16 cellular contexts compared by ENCODE assay signal in genomic region chr10:128481152-128481551, GRCh38.
"Had no signal": no experiment of that assay in that cellular context is flagged by ENCODE, and none has a peak within 500 bp of the region (broad histone marks: within the 10 kb centered on the region; RNA-seq: fewer than 3 reads in every experiment).

No MANE protein-coding gene starts in this region.

- H3K27ac Mint-ChIP-seq: activated naive CD8-positive, alpha-beta T cell treated with anti-CD3 and anti-CD28 coated beads, Interleukin-2, amount 10 ng/mL, durations not matched to agents 7 days and 5 days; activated T-cell treated with anti-CD3 and anti-CD28 coated beads, Interleukin-2, amount 50 U/mL, for 24 hours; immature natural killer cell; naive thymus-derived CD4-positive, alpha-beta T cell; stimulated activated effector memory CD8-positive, alpha-beta T cell treated with anti-CD3 and anti-CD28 coated beads, Interleukin-12 subunit alpha, Interleukin-12 subunit beta, amount 100 ng/mL, for 72 hours had no signal

- H3K4me3 Mint-ChIP-seq: activated naive CD8-positive, alpha-beta T cell treated with anti-CD3 and anti-CD28 coated beads, Interleukin-2, amount 10 ng/mL, durations not matched to agents 7 days and 5 days; activated T-cell treated with anti-CD3 and anti-CD28 coated beads, Interleukin-2, amount 50 U/mL, for 24 hours; immature natural killer cell; naive thymus-derived CD4-positive, alpha-beta T cell; stimulated activated effector memory CD8-positive, alpha-beta T cell treated with anti-CD3 and anti-CD28 coated beads, Interleukin-12 subunit alpha, Interleukin-12 subunit beta, amount 100 ng/mL, for 72 hours had no signal

- H3K4me1 ChIP-seq: ascending aorta, tibial artery had no signal

- H3K27ac ChIP-seq: ascending aorta, dorsolateral prefrontal cortex, neutrophil, tibial artery had no signal

- H3K4me1 Mint-ChIP-seq: activated naive CD8-positive, alpha-beta T cell treated with anti-CD3 and anti-CD28 coated beads, Interleukin-2, amount 10 ng/mL, durations not matched to agents 7 days and 5 days; immature natural killer cell; naive thymus-derived CD4-positive, alpha-beta T cell; stimulated activated effector memory CD8-positive, alpha-beta T cell treated with anti-CD3 and anti-CD28 coated beads, Interleukin-12 subunit alpha, Interleukin-12 subunit beta, amount 100 ng/mL, for 72 hours had no signal

- H3K4me3 ChIP-seq: ascending aorta, dorsolateral prefrontal cortex, smooth muscle cell, tibial artery had no signal

- H3K9me3 ChIP-seq: ascending aorta, neutrophil, tibial artery had no signal

- ATAC-seq: activated CD4-positive, CD25-positive, alpha-beta regulatory T cell treated with anti-CD3 and anti-CD28 coated beads, Interleukin-2, amount 50 U/mL, for 24 hours; esophagus mucosa; left cardiac atrium; naive thymus-derived CD4-positive, alpha-beta T cell; right cardiac atrium; stimulated activated effector memory CD8-positive, alpha-beta T cell treated with anti-CD3 and anti-CD28 coated beads, Interleukin-12 subunit alpha, Interleukin-12 subunit beta, amount 100 ng/mL, for 72 hours had no signal

- DNase-seq: activated CD4-positive, alpha-beta T cell treated with anti-CD3 and anti-CD28 coated beads, Interleukin-2, amount 50 U/mL, for 4 hours; activated effector memory CD4-positive, alpha-beta T cell treated with anti-CD3 and anti-CD28 coated beads, Interleukin-2, amount 50 U/mL, for 16 hours; activated naive CD8-positive, alpha-beta T cell treated with anti-CD3 and anti-CD28 coated beads, Interleukin-2, amount 10 ng/mL, durations not matched to agents 7 days and 5 days; activated T-cell treated with anti-CD3 and anti-CD28 coated beads, Interleukin-2, amount 50 U/mL, for 24 hours; dorsolateral prefrontal cortex; immature natural killer cell; left cardiac atrium; naive thymus-derived CD4-positive, alpha-beta T cell; right cardiac atrium; tibial artery had no signal

- H3K9me3 Mint-ChIP-seq: activated naive CD8-positive, alpha-beta T cell treated with anti-CD3 and anti-CD28 coated beads, Interleukin-2, amount 10 ng/mL, durations not matched to agents 7 days and 5 days; activated T-cell treated with anti-CD3 and anti-CD28 coated beads, Interleukin-2, amount 50 U/mL, for 24 hours; immature natural killer cell; stimulated activated effector memory CD8-positive, alpha-beta T cell treated with anti-CD3 and anti-CD28 coated beads, Interleukin-12 subunit alpha, Interleukin-12 subunit beta, amount 100 ng/mL, for 72 hours had no signal

- H3K27me3 ChIP-seq: ascending aorta had no signal

- H3K4me2 ChIP-seq: smooth muscle cell had no signal

- H3K36me3 Mint-ChIP-seq: activated naive CD8-positive, alpha-beta T cell treated with anti-CD3 and anti-CD28 coated beads, Interleukin-2, amount 10 ng/mL, durations not matched to agents 7 days and 5 days; immature natural killer cell; naive thymus-derived CD4-positive, alpha-beta T cell; stimulated activated effector memory CD8-positive, alpha-beta T cell treated with anti-CD3 and anti-CD28 coated beads, Interleukin-12 subunit alpha, Interleukin-12 subunit beta, amount 100 ng/mL, for 72 hours had no signal

- H3K36me3 ChIP-seq: ascending aorta, neutrophil, tibial artery had no signal

- H3K27me3 Mint-ChIP-seq: activated T-cell treated with anti-CD3 and anti-CD28 coated beads, Interleukin-2, amount 50 U/mL, for 24 hours had no signal
